8 cellular contexts compared by ENCODE assay signal in genomic region chr2:3303583-3304406, GRCh38.
DNase-seq lines count a peak whose midpoint lies in the region; ATAC-seq and TF ChIP-seq lines count a peak whose summit lies in the region.

No MANE protein-coding gene starts in this region.

- H3K27ac Mint-ChIP-seq in IgD-negative memory B cell = peak overlapping the region in 2 of 3 donors; percentile 63 to 93
- peak overlapping the region; percentile 12 for H3K27ac Mint-ChIP-seq in activated T-helper 1 cell treated with anti-CD3 and anti-CD28 coated beads, Interleukin-12 subunit alpha, Interleukin-12 subunit beta, Interleukin-2, Interleukin-4 antibody, amounts not matched to agents 30 ng/mL and 10 ng/mL and 1 ng/mL, durations not matched to agents 14 hours and 24 hours and 36 hours
- H3K27ac Mint-ChIP-seq in nephron = peak overlapping the region; percentile 86 to 94 (median 91)

- H3K4me1 Mint-ChIP-seq in IgD-negative memory B cell (peaks cover 4 to 21% (median 11%) of the 10 kb centered on the region in 3 donors), nephron (peaks cover 59% of the 10 kb centered on the region)
- H3K4me1 Mint-ChIP-seq in activated T-helper 1 cell treated with anti-CD3 and anti-CD28 coated beads, Interleukin-12 subunit alpha, Interleukin-12 subunit beta, Interleukin-2, Interleukin-4 antibody, amounts not matched to agents 30 ng/mL and 10 ng/mL and 1 ng/mL, durations not matched to agents 14 hours and 24 hours and 36 hours (ENCODE audit: low read depth) = peaks cover 14% of the 10 kb centered on the region

- H3K9me3 Mint-ChIP-seq in IgD-negative memory B cell (no peaks in the 10 kb centered on the region), nephron (no peaks in the 10 kb centered on the region)
- no peaks in the 10 kb centered on the region for H3K9me3 Mint-ChIP-seq in activated T-helper 1 cell treated with anti-CD3 and anti-CD28 coated beads, Interleukin-12 subunit alpha, Interleukin-12 subunit beta, Interleukin-2, Interleukin-4 antibody, amounts not matched to agents 30 ng/mL and 10 ng/mL and 1 ng/mL, durations not matched to agents 14 hours and 24 hours and 36 hours

- H3K36me3 Mint-ChIP-seq in IgD-negative memory B cell (peaks cover 9% of the 10 kb centered on the region), nephron (ENCODE audit: low read depth) (peaks cover 5% of the 10 kb centered on the region)
- H3K36me3 Mint-ChIP-seq in activated T-helper 1 cell treated with anti-CD3 and anti-CD28 coated beads, Interleukin-12 subunit alpha, Interleukin-12 subunit beta, Interleukin-2, Interleukin-4 antibody, amounts not matched to agents 30 ng/mL and 10 ng/mL and 1 ng/mL, durations not matched to agents 14 hours and 24 hours and 36 hours (ENCODE audit: low read depth) = peaks cover 5% of the 10 kb centered on the region

- TF ChIP-seq CTCF in nephron (IDR thresholded peaks at IDR 0.05; ENCODE audit: unreplicated experiment in 3 of 3) = peak; percentile 94 to 99 (median 95)

- H3K27me3 Mint-ChIP-seq in IgD-negative memory B cell = no peaks in the 10 kb centered on the region
- H3K27me3 Mint-ChIP-seq in activated T-helper 1 cell treated with anti-CD3 and anti-CD28 coated beads, Interleukin-12 subunit alpha, Interleukin-12 subunit beta, Interleukin-2, Interleukin-4 antibody, amounts not matched to agents 30 ng/mL and 10 ng/mL and 1 ng/mL, durations not matched to agents 14 hours and 24 hours and 36 hours (ENCODE audit: insufficient read depth) = no peaks in the 10 kb centered on the region
- H3K27me3 Mint-ChIP-seq in nephron (ENCODE audit: low read depth) = peaks cover 3% of the 10 kb centered on the region

- DNase-seq in DMS153 (lab: John Stamatoyannopoulos, UW) (peak; percentile 71), fibroblast of peridontal ligament (ENCODE audit: extremely low read depth) (peak; percentile 77)
- DNase-seq in activated T-helper 1 cell treated with anti-CD3 and anti-CD28 coated beads, Interleukin-12 subunit alpha, Interleukin-12 subunit beta, Interleukin-2, Interleukin-4 antibody, amounts not matched to agents 30 ng/mL and 10 ng/mL and 1 ng/mL, durations not matched to agents 14 hours and 24 hours and 36 hours (ENCODE audit: low spot score) = peak; percentile 67
- peak; percentile 71 for DNase-seq in stimulated activated naive CD4-positive, alpha-beta T cell treated with Interleukin-2 at 50 U/mL for 16 hours (lab: John Stamatoyannopoulos, UW)

- H3K4me3 Mint-ChIP-seq in IgD-negative memory B cell (peak overlapping the region in 2 of 4 donors; percentile 74 to 82), nephron (peak overlapping the region; percentile 73 to 80 (median 75))
- H3K4me3 Mint-ChIP-seq in activated T-helper 1 cell treated with anti-CD3 and anti-CD28 coated beads, Interleukin-12 subunit alpha, Interleukin-12 subunit beta, Interleukin-2, Interleukin-4 antibody, amounts not matched to agents 30 ng/mL and 10 ng/mL and 1 ng/mL, durations not matched to agents 14 hours and 24 hours and 36 hours = no peak overlapping the region

- peak; percentile 96 for ATAC-seq in GM21717 (IDR thresholded peaks at IDR 0.05; ENCODE audit: unreplicated experiment)

- intact Hi-C loops in activated T-helper 1 cell treated with anti-CD3 and anti-CD28 coated beads, Interleukin-12 subunit alpha, Interleukin-12 subunit beta, Interleukin-2, Interleukin-4 antibody, amounts not matched to agents 30 ng/mL and 10 ng/mL and 1 ng/mL, durations not matched to agents 14 hours and 24 hours and 36 hours (cut with micrococcal nuclease) = loop anchor here (1.0 to 5.0 kb wide), 7 partner anchors 61 to 348 kb away; no protein-coding TSS in a partner anchor

TF ChIP-seq in PFSK-1, 5 proteins besides CTCF, POLR2A, EP300 and RAD21:
- no peak for TF ChIP-seq REST (IDR thresholded peaks at IDR 0.05; ENCODE audit: insufficient read depth in 1 of 2, low read depth in 2 of 2, low read length in 2 of 2)
- no peak for TF ChIP-seq TAF1 (IDR thresholded peaks at IDR 0.05; ENCODE audit: borderline replicate concordance, insufficient read depth, low read length)
- peak; percentile 88 for TF ChIP-seq FOXP2 (optimal IDR thresholded peaks at IDR 0.05; ENCODE audit: borderline replicate concordance, extremely low read depth, extremely low read length, insufficient read depth)
- TF ChIP-seq POLR2AphosphoS5 (IDR thresholded peaks at IDR 0.05; ENCODE audit: low read depth, low read length) = no peak

Comparison
In these comparisons a context has a peak if more than half of its experiments do, and no peak if none do; other contexts are left out.
1. Peak in every context shown above with its lines: DNase-seq and ATAC-seq.
2. H3K27ac Mint-ChIP-seq: peak in every context shown above with its lines; median percentile 91 in nephron; 78 in IgD-negative memory B cell; 12 in activated T-helper 1 cell treated with anti-CD3 and anti-CD28 coated beads, Interleukin-12 subunit alpha, Interleukin-12 subunit beta, Interleukin-2, Interleukin-4 antibody, amounts not matched to agents 30 ng/mL and 10 ng/mL and 1 ng/mL, durations not matched to agents 14 hours and 24 hours and 36 hours.